11 cellular contexts compared by ENCODE assay signal in the genomic region with DNA sequence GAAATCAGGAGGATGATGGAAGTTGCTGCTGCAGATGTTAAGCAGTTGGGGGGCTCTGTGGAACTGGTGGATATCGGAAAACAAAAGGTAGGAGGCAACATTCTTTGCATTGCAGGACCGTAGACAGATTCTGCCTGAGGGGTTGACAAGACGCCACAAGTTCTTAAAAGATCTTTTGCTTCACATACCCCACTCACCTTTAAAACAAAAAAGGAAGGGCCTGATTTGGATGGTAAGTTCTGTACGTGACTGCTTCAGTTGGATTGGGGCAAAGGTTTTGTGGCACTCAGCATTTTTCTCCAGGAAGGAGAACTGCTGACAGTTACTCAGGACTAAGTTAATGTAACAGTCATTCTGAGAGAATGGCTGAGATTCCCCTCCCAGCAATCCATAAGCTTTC. TPM values are rescaled to one million over a fixed set of nuclear protein-coding genes. Genes with fewer than 3 reads are reported as not detected.
DNase-seq lines count a peak whose midpoint lies in the region; ATAC-seq and TF ChIP-seq lines count a peak whose summit lies in the region.
"Had no signal": no experiment of that assay in that cellular context is flagged by ENCODE, and none has a peak within 500 bp of the region (broad histone marks: within the 10 kb centered on the region; RNA-seq: fewer than 3 reads in every experiment).

No MANE protein-coding gene starts in this region.

- TF ChIP-seq POLR2A in body of pancreas (IDR thresholded peaks at IDR 0.05), result no peak
- TF ChIP-seq POLR2A in adrenal gland (IDR thresholded peaks at IDR 0.05), result no peak

- 40 to 57% methylated on average over 4 of the region's 4 CpGs for WGBS in body of pancreas, 2 donors
- 80 to 84% (median 82%) methylated on average over 4 of the region's 4 CpGs for WGBS in adrenal gland, 4 donors

- peaks cover 16% of the 10 kb centered on the region for H3K36me3 Mint-ChIP-seq in activated naive CD4-positive, alpha-beta T cell treated with anti-CD3 and anti-CD28 coated beads, Interleukin-2, amount 50 U/mL, for 24 hours
- H3K36me3 Mint-ChIP-seq in mesothelial cell of epicardium, result peaks cover 15% of the 10 kb centered on the region

- H3K27me3 Mint-ChIP-seq in activated naive CD4-positive, alpha-beta T cell treated with anti-CD3 and anti-CD28 coated beads, Interleukin-2, amount 50 U/mL, for 24 hours, result no peaks in the 10 kb centered on the region
- H3K27me3 Mint-ChIP-seq in mesothelial cell of epicardium (ENCODE audit: low read depth), result no peaks in the 10 kb centered on the region

- H3K4me1 Mint-ChIP-seq in activated naive CD4-positive, alpha-beta T cell treated with anti-CD3 and anti-CD28 coated beads, Interleukin-2, amount 50 U/mL, for 24 hours, result peaks cover 57% of the 10 kb centered on the region
- H3K4me1 Mint-ChIP-seq in mesothelial cell of epicardium, result peaks cover 59% of the 10 kb centered on the region

- H3K36me3 ChIP-seq in body of pancreas (replicated peaks in 1 of 2; ENCODE audit: insufficient read depth in 1 of 2, low read depth in 2 of 2) (peaks cover 0 to 13% of the 10 kb centered on the region in 2 donors), upper lobe of right lung (peaks cover 48% of the 10 kb centered on the region), adrenal gland (replicated peaks in 1 of 2) (peaks cover 0 to 42% of the 10 kb centered on the region in 2 donors)

- no peaks in the 10 kb centered on the region for H3K9me3 Mint-ChIP-seq in activated naive CD4-positive, alpha-beta T cell treated with anti-CD3 and anti-CD28 coated beads, Interleukin-2, amount 50 U/mL, for 24 hours
- no peaks in the 10 kb centered on the region for H3K9me3 Mint-ChIP-seq in mesothelial cell of epicardium

- peak overlapping the region; percentile 61 to 98 (median 76) for H3K27ac ChIP-seq in body of pancreas
- peak overlapping the region; percentile 87 for H3K27ac ChIP-seq in upper lobe of right lung
- peak overlapping the region in 2 of 5 donors; percentile 54 to 77 for H3K27ac ChIP-seq in adrenal gland
- H3K27ac ChIP-seq: neutrophil had no signal

- H3K4me3 Mint-ChIP-seq in activated naive CD4-positive, alpha-beta T cell treated with anti-CD3 and anti-CD28 coated beads, Interleukin-2, amount 50 U/mL, for 24 hours, result peak overlapping the region; percentile 51
- peak overlapping the region; percentile 63 for H3K4me3 Mint-ChIP-seq in mesothelial cell of epicardium

- H3K4me1 ChIP-seq in body of pancreas, result peaks cover 76% of the 10 kb centered on the region
- H3K4me1 ChIP-seq in upper lobe of right lung, result peaks cover 30% of the 10 kb centered on the region
- H3K4me1 ChIP-seq in adrenal gland (replicated peaks in 1 of 2), result peaks cover 7 to 9% of the 10 kb centered on the region in 2 donors

- intact Hi-C loops in body of pancreas (cut with DNase I) (no loop called here), upper lobe of right lung (cut with DNase I) (no loop called here), adrenal gland (cut with DNase I) (no loop called here)

- TF ChIP-seq CTCF in body of pancreas (IDR thresholded peaks at IDR 0.05), result no peak
- no peak for TF ChIP-seq CTCF in mesothelial cell of epicardium (IDR thresholded peaks at IDR 0.05; ENCODE audit: unreplicated experiment)
- TF ChIP-seq CTCF in upper lobe of right lung (IDR thresholded peaks at IDR 0.05), result no peak
- TF ChIP-seq CTCF in adrenal gland (IDR thresholded peaks at IDR 0.05), result no peak

- H3K27me3 ChIP-seq in body of pancreas, result no peaks in the 10 kb centered on the region
- H3K27me3 ChIP-seq in upper lobe of right lung, result no peaks in the 10 kb centered on the region
- no peaks in the 10 kb centered on the region for H3K27me3 ChIP-seq in adrenal gland
- H3K27me3 ChIP-seq: neutrophil had no signal

- DNase-seq in activated naive CD4-positive, alpha-beta T cell (lab: John Stamatoyannopoulos, UW), result no peak
- DNase-seq in body of pancreas (no peak), mesothelial cell of epicardium (ENCODE audit: low spot score in 2 of 2, unreplicated experiment in 2 of 2) (no peak), upper lobe of right lung (no peak), adrenal gland (no peak), KG1 (lab: John Stamatoyannopoulos, UW) (no peak)
- DNase-seq: foreskin fibroblast, T-helper 9 cell had no signal

- H3K27ac Mint-ChIP-seq in activated naive CD4-positive, alpha-beta T cell treated with anti-CD3 and anti-CD28 coated beads, Interleukin-2, amount 50 U/mL, for 24 hours, result peak overlapping the region; percentile 91
- peak overlapping the region; percentile 99 for H3K27ac Mint-ChIP-seq in mesothelial cell of epicardium

- H3K4me3 ChIP-seq in body of pancreas (no peak overlapping the region), upper lobe of right lung (peak overlapping the region; percentile 34), adrenal gland (peak overlapping the region in 1 of 4 donors; percentile 10)

- ATAC-seq in body of pancreas, result no peak
- no peak for ATAC-seq in upper lobe of right lung
- no peak for ATAC-seq in HG02588 (IDR thresholded peaks at IDR 0.05; ENCODE audit: unreplicated experiment)

- H3K9me3 ChIP-seq in body of pancreas (no peaks in the 10 kb centered on the region), upper lobe of right lung (no peaks in the 10 kb centered on the region), adrenal gland (replicated peaks in 1 of 3) (no peaks in the 10 kb centered on the region)
- H3K9me3 ChIP-seq: neutrophil had no signal

RNA-seq across cellular contexts. Expression of gene CNDP2, which starts 5.2 kb away (rescaled TPM):
- total RNA-seq in body of pancreas (100 to 1,000 TPM in 1 of 2 donors, 10 to 100 TPM in 1; 83.0 to 145 TPM), mesothelial cell of epicardium (195 to 198 TPM (median 197 TPM) in 3 replicates), upper lobe of right lung (213 TPM), adrenal gland (100 to 1,000 TPM in 5 of 8 donors, 10 to 100 TPM in 3; 64.8 to 159 (median 105) TPM)
- 100 to 1,000 TPM in 1 of 3 donors, 10 to 100 TPM in 2; 49.7 to 105 (median 52.4) TPM for polyA plus RNA-seq in adrenal gland

RNA-seq across cellular contexts. Expression of gene CNDP1, which starts 32.9 kb away (rescaled TPM):
- total RNA-seq in body of pancreas (under 1 TPM in 1 of 2 donors, not detected in 1; under 0.01 TPM), mesothelial cell of epicardium (0.40 to 0.75 TPM (median 0.41 TPM) in 3 replicates), upper lobe of right lung (not detected), adrenal gland (not detected)
- under 1 TPM in 2 of 3 donors, not detected in 1; 0.16 to 0.27 TPM for polyA plus RNA-seq in adrenal gland

RNA-seq across cellular contexts. Expression of gene DIPK1C, which starts 44.3 kb away (rescaled TPM):
- not detected for total RNA-seq in body of pancreas
- total RNA-seq in mesothelial cell of epicardium, result not detected in 3 replicates
- total RNA-seq in upper lobe of right lung, result not detected
- total RNA-seq in adrenal gland, result under 1 TPM in 1 of 8 donors, not detected in 7; 0.37 TPM
- polyA plus RNA-seq in adrenal gland, result under 1 TPM in 1 of 3 donors, not detected in 2; 0.17 TPM
